Comparison of ENCODE assay signal across 8 cellular contexts in the genomic region with DNA sequence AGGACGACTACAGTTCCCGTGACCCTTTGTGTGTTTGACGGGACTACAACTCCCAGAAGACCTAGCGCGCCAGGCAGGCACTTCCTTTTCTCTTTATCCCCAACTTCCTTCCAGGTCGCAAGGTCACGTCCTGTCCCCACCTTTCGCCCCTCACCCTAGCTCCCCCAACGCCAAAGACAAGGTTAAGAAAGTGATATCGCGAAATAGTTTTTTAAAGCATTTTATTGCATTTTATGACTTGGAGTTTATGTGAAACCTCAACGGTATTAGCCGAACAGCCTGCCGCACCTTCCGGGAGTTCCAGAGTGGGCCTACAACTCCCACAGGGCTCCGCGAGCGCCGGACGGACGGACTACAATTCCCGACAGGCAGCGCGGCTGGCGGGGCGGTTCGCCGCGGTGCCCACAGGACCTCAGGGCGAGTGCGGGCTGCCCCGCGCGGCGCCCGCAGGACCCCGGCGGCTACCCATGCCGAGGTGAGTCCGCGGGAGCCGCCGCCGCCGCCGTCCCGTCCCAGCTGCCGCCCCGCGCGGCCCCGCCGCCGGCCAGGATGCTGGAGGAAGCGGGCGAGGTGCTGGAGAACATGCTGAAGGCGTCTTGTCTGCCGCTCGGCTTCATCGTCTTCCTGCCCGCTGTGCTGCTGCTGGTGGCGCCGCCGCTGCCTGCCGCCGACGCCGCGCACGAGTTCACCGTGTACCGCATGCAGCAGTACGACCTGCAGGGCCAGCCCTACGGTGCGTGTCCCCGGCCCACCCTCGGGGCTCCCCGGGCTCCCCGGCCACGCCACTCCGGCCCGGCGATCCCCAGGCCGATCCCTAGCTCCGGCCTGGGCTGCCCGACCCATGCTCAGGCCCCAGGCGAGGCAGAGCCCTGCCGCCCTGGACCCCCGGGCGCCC. TPM values are rescaled to one million over a fixed set of nuclear protein-coding genes. Genes with fewer than 3 reads are reported as not detected.
A peak's percentile ranks its signal among the peaks of the same experiment; 100 is the strongest.
DNase-seq lines count a peak whose midpoint lies in the region; ATAC-seq and TF ChIP-seq lines count a peak whose summit lies in the region.

A gene with protein sequence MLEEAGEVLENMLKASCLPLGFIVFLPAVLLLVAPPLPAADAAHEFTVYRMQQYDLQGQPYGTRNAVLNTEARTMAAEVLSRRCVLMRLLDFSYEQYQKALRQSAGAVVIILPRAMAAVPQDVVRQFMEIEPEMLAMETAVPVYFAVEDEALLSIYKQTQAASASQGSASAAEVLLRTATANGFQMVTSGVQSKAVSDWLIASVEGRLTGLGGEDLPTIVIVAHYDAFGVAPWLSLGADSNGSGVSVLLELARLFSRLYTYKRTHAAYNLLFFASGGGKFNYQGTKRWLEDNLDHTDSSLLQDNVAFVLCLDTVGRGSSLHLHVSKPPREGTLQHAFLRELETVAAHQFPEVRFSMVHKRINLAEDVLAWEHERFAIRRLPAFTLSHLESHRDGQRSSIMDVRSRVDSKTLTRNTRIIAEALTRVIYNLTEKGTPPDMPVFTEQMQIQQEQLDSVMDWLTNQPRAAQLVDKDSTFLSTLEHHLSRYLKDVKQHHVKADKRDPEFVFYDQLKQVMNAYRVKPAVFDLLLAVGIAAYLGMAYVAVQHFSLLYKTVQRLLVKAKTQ (plus strand): TSS at position 449 of the 895 bp plus-strand sequence. CDS start 101 bp downstream, at position 550.

- peaks cover 94% of the 10 kb centered on the region for H4K20me1 ChIP-seq in BLaER1

- ATAC-seq in GM19395 (IDR thresholded peaks at IDR 0.05; ENCODE audit: unreplicated experiment) (peak; percentile 78), HG03565 (IDR thresholded peaks at IDR 0.05; ENCODE audit: unreplicated experiment) (peak; percentile 66), left lung (peak; percentile 96)

- TF ChIP-seq CTCF in left lung (IDR thresholded peaks at IDR 0.05), result no peak

- H3K27me3 ChIP-seq in BLaER1 (no peaks in the 10 kb centered on the region), left lung (no peaks in the 10 kb centered on the region)

- DNase-seq in NCI-H774 (lab: John Stamatoyannopoulos, UW), result peak; percentile 89
- DNase-seq in activated CD4-positive, alpha-beta T cell treated with anti-CD3 and anti-CD28 coated beads, Interleukin-2, amount 50 U/mL, for 4 hours, result peak; percentile 92
- peak; percentile 97 for DNase-seq in dermis blood vessel endothelial cell
- DNase-seq in left lung, result peak; percentile 96 to 99
- peak; percentile 93 to 94 for DNase-seq in stimulated activated CD4-positive, alpha-beta T cell treated with anti-CD3 and anti-CD28 coated beads, Interleukin-2, amount 100 ng/mL, for 48 hours

- intact Hi-C loops in left lung (cut with DNase I), result no loop called here

- H3K27ac ChIP-seq in BLaER1 (peak within 1 kb of the TSS; percentile 96), left lung (peak within 1 kb of the TSS; percentile 76 to 87)

- H3K36me3 ChIP-seq in BLaER1 (peaks cover 63% of the 10 kb centered on the region), left lung (peaks cover 0 to 18% of the 10 kb centered on the region in 2 donors)

- H3K9me3 ChIP-seq in BLaER1, result no peaks in the 10 kb centered on the region
- H3K9me3 ChIP-seq in left lung, result no peaks in the 10 kb centered on the region

- peak within 1 kb of the TSS; percentile 99 for H3K4me2 ChIP-seq in BLaER1

- H3K4me1 ChIP-seq in BLaER1 (peaks cover 82% of the 10 kb centered on the region), left lung (peaks cover 13 to 86% of the 10 kb centered on the region in 2 donors)

- peak within 1 kb of the TSS; percentile 97 for H3K9ac ChIP-seq in BLaER1

- peak within 1 kb of the TSS; percentile 98 for H3K4me3 ChIP-seq in BLaER1
- H3K4me3 ChIP-seq in left lung, result peak within 1 kb of the TSS; percentile 72 to 99

RNA-seq across cellular contexts. Expression of the gene that starts here (rescaled TPM):
- total RNA-seq in dermis blood vessel endothelial cell, result 38.3 and 74.5 TPM in 2 replicates
- 100 to 1,000 TPM in 1 of 2 donors, 10 to 100 TPM in 1; 67.7 to 121 TPM for total RNA-seq in left lung

Comparison
In these comparisons a context has a peak if more than half of its experiments do, and no peak if none do; other contexts are left out.
1. Peak in every context shown above with its lines: DNase-seq, ATAC-seq, H3K4me3 ChIP-seq and H3K27ac ChIP-seq.